16 cellular contexts compared by ENCODE assay signal in genomic region chr3:4501422-4501821, GRCh38. TPM values are rescaled to one million over a fixed set of nuclear protein-coding genes. Genes with fewer than 3 reads are reported as not detected.
DNase-seq lines count a peak whose midpoint lies in the region; ATAC-seq and TF ChIP-seq lines count a peak whose summit lies in the region.
"Had no signal": no experiment of that assay in that cellular context is flagged by ENCODE, and none has a peak within 500 bp of the region (broad histone marks: within the 10 kb centered on the region; RNA-seq: fewer than 3 reads in every experiment).

No MANE protein-coding gene starts in this region.

- no peaks in the 10 kb centered on the region for H3K36me3 Mint-ChIP-seq in progenitor cell of endocrine pancreas (ENCODE audit: insufficient read depth)

- peaks cover 17% of the 10 kb centered on the region for H3K4me1 Mint-ChIP-seq in progenitor cell of endocrine pancreas (ENCODE audit: low read depth)

- ATAC-seq in left lobe of liver = peak; percentile 73
- ATAC-seq in GM18868 (IDR thresholded peaks at IDR 0.05; ENCODE audit: unreplicated experiment) = no peak
- no peak for ATAC-seq in HG02763 (IDR thresholded peaks at IDR 0.05; ENCODE audit: unreplicated experiment)

- peak; percentile 2 for DNase-seq in COLO668 (lab: John Stamatoyannopoulos, UW; ENCODE audit: unreplicated experiment)
- DNase-seq in SW480 (ENCODE audit: low spot score) = peak; percentile 2
- DNase-seq in left lobe of liver (ENCODE audit: low spot score) = no peak
- DNase-seq in progenitor cell of endocrine pancreas (ENCODE audit: low spot score, unreplicated experiment) = no peak
- DNase-seq in SIG-M5 treated with dmso at 0.1 percent for 504 hours (lab: John Stamatoyannopoulos, UW; ENCODE audit: unreplicated experiment) = no peak
- DNase-seq in hepatic stellate cell (ENCODE audit: low spot score) = no peak
- DNase-seq: AML-193; CD4-positive, CD25-positive, alpha-beta regulatory T cell; EL; Kasumi-1; NCI-H187 treated with DMSO at 0.1 percent for 48 hours; NCI-H2171; NCI-H510A; SHP77 treated with DMSO at 0.1 percent for 48 hours had no signal

- peak overlapping the region; percentile 43 for H3K27ac Mint-ChIP-seq in progenitor cell of endocrine pancreas

- H3K4me3 Mint-ChIP-seq in progenitor cell of endocrine pancreas (ENCODE audit: low read depth) = no peak overlapping the region
- H3K4me3 Mint-ChIP-seq: CD4-positive, CD25-positive, alpha-beta regulatory T cell had no signal

- no peaks in the 10 kb centered on the region for H3K9me3 Mint-ChIP-seq in progenitor cell of endocrine pancreas (ENCODE audit: low read depth)
- H3K9me3 Mint-ChIP-seq: CD4-positive, CD25-positive, alpha-beta regulatory T cell had no signal

- peaks cover under 1% of the 10 kb centered on the region for H3K27me3 Mint-ChIP-seq in progenitor cell of endocrine pancreas
- H3K27me3 Mint-ChIP-seq: CD4-positive, CD25-positive, alpha-beta regulatory T cell had no signal

- TF ChIP-seq CTCF in progenitor cell of endocrine pancreas (IDR thresholded peaks at IDR 0.05; ENCODE audit: unreplicated experiment) = no peak

RNA-seq across cellular contexts. Expression of gene ITPR1, which starts 8.3 kb away (rescaled TPM):
- total RNA-seq in left lobe of liver = 8.7 TPM
- total RNA-seq in progenitor cell of endocrine pancreas = 10.8 and 11.2 TPM in 2 replicates

RNA-seq across cellular contexts. Expression of gene SUMF1, which starts 34.4 kb away (rescaled TPM):
- total RNA-seq in left lobe of liver = 21.7 TPM
- total RNA-seq in progenitor cell of endocrine pancreas = 23.3 and 25.0 TPM in 2 replicates

Comparison
In these comparisons a context has a peak if more than half of its experiments do, and no peak if none do; other contexts are left out.
1. DNase-seq: peak in COLO668 (single experiment) and SW480 (single experiment); none in left lobe of liver (single experiment), progenitor cell of endocrine pancreas (single experiment), SIG-M5 treated with dmso at 0.1 percent for 504 hours (single experiment) and hepatic stellate cell (single experiment).